In genomic region chr3:53153267-53153823, GRCh38 we compare ENCODE assay signal across 21 cellular contexts. TPM values are rescaled to one million over a fixed set of nuclear protein-coding genes. Genes with fewer than 3 reads are reported as not detected.
A peak's percentile ranks its signal among the peaks of the same experiment; 100 is the strongest.
DNase-seq lines count a peak whose midpoint lies in the region; ATAC-seq and TF ChIP-seq lines count a peak whose summit lies in the region.
"Had no signal": no experiment of that assay in that cellular context is flagged by ENCODE, and none has a peak within 500 bp of the region (broad histone marks: within the 10 kb centered on the region; RNA-seq: fewer than 3 reads in every experiment).

No MANE protein-coding gene starts in this region.

- H3K9me3 ChIP-seq in WERI-Rb-1 (ENCODE audit: severe bottlenecking): no peaks in the 10 kb centered on the region
- no peaks in the 10 kb centered on the region for H3K9me3 ChIP-seq in psoas muscle

- H3K36me3 ChIP-seq in WERI-Rb-1 (no peaks in the 10 kb centered on the region), psoas muscle (ENCODE audit: insufficient read depth in 1 of 2, low read depth in 1 of 2) (no peaks in the 10 kb centered on the region)

- WGBS in psoas muscle, 3 donors: 42 to 56% (median 44%) methylated on average over 3 of the region's 3 CpGs

- no peak overlapping the region for H3K4me3 Mint-ChIP-seq in nephron
- H3K4me3 Mint-ChIP-seq: B cell; CD4-positive, CD25-positive, alpha-beta regulatory T cell; H9 had no signal

- H3K4me1 ChIP-seq in psoas muscle: peaks cover 19% of the 10 kb centered on the region

- H3K4me1 Mint-ChIP-seq in nephron: peaks cover 13% of the 10 kb centered on the region
- H3K4me1 Mint-ChIP-seq: CD4-positive, CD25-positive, alpha-beta regulatory T cell had no signal

- H3K27ac ChIP-seq in 22Rv1 (peak overlapping the region; percentile 94; the same call in 1 of the 2 replicates), WERI-Rb-1 (peak overlapping the region; percentile 57), psoas muscle (no peak overlapping the region)

- peak in 3 of 4 donors; percentile 49 to 67 (median 52) for ATAC-seq in psoas muscle

- DNase-seq in WERI-Rb-1 (no peak), psoas muscle (no peak), cortex of kidney (lab: John Stamatoyannopoulos, UW) (no peak), middle frontal gyrus (ENCODE audit: extremely low spot score, low spot score) (no peak), medulla oblongata (ENCODE audit: extremely low spot score) (no peak)
- DNase-seq in stimulated activated naive CD4-positive, alpha-beta T cell treated with Interleukin-2 at 50 U/mL for 16 hours (lab: John Stamatoyannopoulos, UW): no peak
- DNase-seq: 8988T; CD4-positive, CD25-positive, alpha-beta regulatory T cell; COR-L47; DMS 273 treated with DMSO at 0.1 percent for 48 hours; DND-41; H9; IMR-90; Kasumi-1; MM.1S; NCI-H1092 treated with DMSO at 0.1 percent for 48 hours; NCI-H1694 treated with DMSO at 0.1 percent for 48 hours; NCI-H524 had no signal

- no peaks in the 10 kb centered on the region for H3K36me3 Mint-ChIP-seq in nephron (ENCODE audit: low read depth)
- H3K36me3 Mint-ChIP-seq: CD4-positive, CD25-positive, alpha-beta regulatory T cell had no signal

- intact Hi-C loops in psoas muscle (cut with DNase I): loop anchor here in 1 of 2 donors (10.0 kb wide), 1 partner anchor 1509 kb away; no protein-coding TSS in a partner anchor

- H3K27me3 Mint-ChIP-seq in nephron (ENCODE audit: low read depth): peaks cover 28% of the 10 kb centered on the region

- H3K9me3 Mint-ChIP-seq in nephron: no peaks in the 10 kb centered on the region
- H3K9me3 Mint-ChIP-seq: H9 had no signal

- no peak for TF ChIP-seq CTCF in 22Rv1 (IDR thresholded peaks at IDR 0.05)
- no peak for TF ChIP-seq CTCF in WERI-Rb-1 (IDR thresholded peaks at IDR 0.05; ENCODE audit: low read depth, low read length)
- TF ChIP-seq CTCF in nephron (IDR thresholded peaks at IDR 0.05; ENCODE audit: unreplicated experiment in 3 of 3): no peak
- TF ChIP-seq CTCF in psoas muscle (IDR thresholded peaks at IDR 0.05): no peak

- H3K27ac Mint-ChIP-seq in nephron: peak overlapping the region in 2 of 3 experiments; percentile 28 to 44
- H3K27ac Mint-ChIP-seq: B cell; CD4-positive, CD25-positive, alpha-beta regulatory T cell had no signal

- H3K27me3 ChIP-seq in WERI-Rb-1 (ENCODE audit: insufficient read depth, low read depth, severe bottlenecking) (no peaks in the 10 kb centered on the region), psoas muscle (ENCODE audit: insufficient read depth in 3 of 3, low read length in 2 of 3) (no peaks in the 10 kb centered on the region)

- H3K4me3 ChIP-seq in WERI-Rb-1 (ENCODE audit: low read depth, low read length) (no peak overlapping the region), psoas muscle (no peak overlapping the region)

RNA-seq across cellular contexts. Expression of gene PRKCD, which starts 7.7 kb away (rescaled TPM):
- total RNA-seq in psoas muscle: 1 to 10 TPM; 3.2 to 8.4 (median 4.5) TPM
- polyA plus RNA-seq in psoas muscle: 1 to 10 TPM; 3.5 to 4.9 (median 3.9) TPM

RNA-seq across cellular contexts. Expression of gene RFT1, which starts 23.1 kb away (rescaled TPM):
- 1 to 10 TPM; 5.7 to 8.8 (median 6.5) TPM for total RNA-seq in psoas muscle
- polyA plus RNA-seq in psoas muscle: 10 to 100 TPM in 1 of 3 donors, 1 to 10 TPM in 2; 5.4 to 13.2 (median 8.1) TPM
